25 cellular contexts compared by ENCODE assay signal in the genomic region with DNA sequence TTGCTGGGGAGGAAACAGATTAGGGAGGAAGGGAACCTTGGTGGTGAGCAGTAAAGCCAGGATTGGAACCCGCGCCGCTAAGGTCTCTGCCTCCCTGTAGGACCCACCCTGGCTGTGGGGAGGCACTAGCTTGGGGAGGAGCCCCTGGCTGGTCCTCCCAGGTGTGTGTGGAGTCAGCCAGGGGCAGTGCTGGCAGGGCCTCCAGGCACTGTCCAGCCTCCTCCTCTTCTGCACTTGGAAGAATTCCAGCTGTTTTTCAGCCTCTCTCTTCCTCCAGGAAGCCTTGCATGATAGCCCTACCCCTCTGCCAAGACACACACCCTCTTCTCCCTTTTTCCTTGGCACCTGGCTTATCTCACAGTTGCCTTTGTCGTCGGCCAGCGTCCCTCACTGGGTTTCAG. TPM values are rescaled to one million over a fixed set of nuclear protein-coding genes. Genes with fewer than 3 reads are reported as not detected.
DNase-seq lines count a peak whose midpoint lies in the region; ATAC-seq and TF ChIP-seq lines count a peak whose summit lies in the region.
"Had no signal": no experiment of that assay in that cellular context is flagged by ENCODE, and none has a peak within 500 bp of the region (broad histone marks: within the 10 kb centered on the region; RNA-seq: fewer than 3 reads in every experiment).

No MANE protein-coding gene starts in this region.

- H3K79me1 ChIP-seq in mesenchymal stem cell (replicated peaks; ENCODE audit: low read length, poor library complexity, severe bottlenecking): no peaks in the 10 kb centered on the region

- peak overlapping the region; percentile 95 to 99 for H2BK12ac ChIP-seq in mesenchymal stem cell (ENCODE audit: low read length in 2 of 2)

- peak overlapping the region in 1 of 2 experiments; percentile 37 for H3K23ac ChIP-seq in mesenchymal stem cell (ENCODE audit: low read length in 2 of 2)

- no peak overlapping the region for H3K4me3 Mint-ChIP-seq in T-helper 2 cell treated with Interferon-gamma antibody and Interleukin-4, amounts not matched to agents 5 μg/mL and 100 μg/mL, for 36 hours
- H3K4me3 Mint-ChIP-seq: activated naive CD8-positive, alpha-beta T cell treated with anti-CD3 and anti-CD28 coated beads, Interleukin-2, amount 10 ng/mL, durations not matched to agents 7 days and 5 days; activated T-cell treated with anti-CD3 and anti-CD28 coated beads, Interleukin-2, amount 50 U/mL, for 72 hours; CD14-positive monocyte had no signal

- DNase-seq in T-helper 2 cell treated with Interferon-gamma antibody and Interleukin-4, amounts not matched to agents 5 μg/mL and 100 μg/mL, for 36 hours (ENCODE audit: low spot score): no peak
- DNase-seq in T-helper 2 cell: no peak
- DNase-seq in body of pancreas: peak in 3 of 4 donors; percentile 49 to 62 (median 54)
- no peak for DNase-seq in mesenchymal stem cell
- peak; percentile 40 for DNase-seq in stomach
- no peak for DNase-seq in ecto neural progenitor cell (ENCODE audit: low spot score)
- DNase-seq in NCI-H2107 treated with DMSO at 0.1 percent for 48 hours (lab: John Stamatoyannopoulos, UW; ENCODE audit: unreplicated experiment): no peak
- DNase-seq: activated CD4-positive, CD25-positive, alpha-beta regulatory T cell; activated naive CD8-positive, alpha-beta T cell treated with anti-CD3 and anti-CD28 coated beads, Interleukin-2, amount 10 ng/mL, durations not matched to agents 7 days and 5 days; activated T-cell treated with anti-CD3 and anti-CD28 coated beads, Interleukin-2, amount 50 U/mL, for 72 hours; brain microvascular endothelial cell; dermis blood vessel endothelial cell; DND-41; MM.1S; NCI-H1694 treated with DMSO at 0.1 percent for 48 hours; NCI-H446 treated with DMSO at 0.1 percent for 48 hours; stimulated activated CD4-positive, alpha-beta T cell treated with anti-CD3 and anti-CD28 coated beads, Interleukin-12 subunit alpha, Interleukin-12 subunit beta, amount 100 ng/mL, for 4 hours; testis had no signal

- H2BK15ac ChIP-seq in mesenchymal stem cell (ENCODE audit: low read depth, poor library complexity, severe bottlenecking): peak overlapping the region; percentile 83

- H3K27ac ChIP-seq in body of pancreas (peak overlapping the region; percentile 50 to 82 (median 68)), mesenchymal stem cell (ENCODE audit: low read length, poor library complexity, severe bottlenecking) (no peak overlapping the region), stomach (peak overlapping the region in 4 of 5 donors; percentile 11 to 68 (median 44))
- H3K27ac ChIP-seq: brain microvascular endothelial cell, RWPE1, testis had no signal

- no peak for TF ChIP-seq EP300 in stomach (IDR thresholded peaks at IDR 0.05)

- no peak overlapping the region for H3K4me3 ChIP-seq in body of pancreas
- no peak overlapping the region for H3K4me3 ChIP-seq in mesenchymal stem cell (ENCODE audit: insufficient read depth in 1 of 2, low read depth in 1 of 2, low read length in 2 of 2)
- H3K4me3 ChIP-seq in stomach: no peak overlapping the region
- H3K4me3 ChIP-seq: testis had no signal

- ATAC-seq in body of pancreas (peak; percentile 26), HG02642 (IDR thresholded peaks at IDR 0.05; ENCODE audit: poor library complexity, unreplicated experiment) (no peak)
- ATAC-seq: activated T-cell treated with anti-CD3 and anti-CD28 coated beads, Interleukin-2, amount 50 U/mL, for 72 hours had no signal

- peak overlapping the region; percentile 45 for H4K8ac ChIP-seq in mesenchymal stem cell (ENCODE audit: low read length)

- no peak overlapping the region for H2BK5ac ChIP-seq in mesenchymal stem cell (ENCODE audit: low read depth, low read length, poor library complexity, severe bottlenecking)

- H3K27me3 ChIP-seq in body of pancreas (no peaks in the 10 kb centered on the region), mesenchymal stem cell (ENCODE audit: control insufficient read depth in 1 of 2, insufficient read depth in 1 of 2, low read length in 2 of 2) (peaks cover 10 to 47% of the 10 kb centered on the region in 2 experiments), stomach (peaks cover 0 to 33% (median 0%) of the 10 kb centered on the region in 3 donors)
- H3K27me3 ChIP-seq: testis had no signal

- TF ChIP-seq CTCF in body of pancreas (IDR thresholded peaks at IDR 0.05) (no peak), stomach (IDR thresholded peaks at IDR 0.05) (no peak)

- 32 to 40% methylated on average over 5 to 6 of the region's 6 CpGs for WGBS in body of pancreas, 2 donors
- WGBS in mesenchymal stem cell: 81% methylated on average over 6 of the region's 6 CpGs
- 56 to 82% (median 69%) methylated on average over 6 of the region's 6 CpGs for WGBS in stomach, 5 donors

- intact Hi-C loops in body of pancreas (cut with DNase I) (no loop called here), stomach (cut with DNase I; ENCODE audit: low total_unique reads) (no loop called here)

- H4K91ac ChIP-seq in mesenchymal stem cell (ENCODE audit: low read length): peak overlapping the region; percentile 99

- TF ChIP-seq POLR2A in body of pancreas (IDR thresholded peaks at IDR 0.05): no peak
- no peak for TF ChIP-seq POLR2A in stomach (IDR thresholded peaks at IDR 0.05)

- H2AK5ac ChIP-seq in mesenchymal stem cell (ENCODE audit: low read length, severe bottlenecking): peak overlapping the region; percentile 31

- H3K9me3 Mint-ChIP-seq in T-helper 2 cell treated with Interferon-gamma antibody and Interleukin-4, amounts not matched to agents 5 μg/mL and 100 μg/mL, for 36 hours: no peaks in the 10 kb centered on the region
- H3K9me3 Mint-ChIP-seq: activated naive CD8-positive, alpha-beta T cell treated with anti-CD3 and anti-CD28 coated beads, Interleukin-2, amount 10 ng/mL, durations not matched to agents 7 days and 5 days; activated T-cell treated with anti-CD3 and anti-CD28 coated beads, Interleukin-2, amount 50 U/mL, for 72 hours; CD14-positive monocyte had no signal

- peak overlapping the region; percentile 95 to 100 for H3K4ac ChIP-seq in mesenchymal stem cell (ENCODE audit: low read depth in 1 of 2, low read length in 2 of 2)

- peak overlapping the region; percentile 85 for H2BK120ac ChIP-seq in mesenchymal stem cell (ENCODE audit: low read depth, low read length)

- no peak overlapping the region for H2AFZ ChIP-seq in mesenchymal stem cell (ENCODE audit: low read depth, low read length)

- H3K9me3 ChIP-seq in body of pancreas: no peaks in the 10 kb centered on the region
- H3K9me3 ChIP-seq in mesenchymal stem cell (ENCODE audit: control insufficient read depth, low read length): no peaks in the 10 kb centered on the region
- H3K9me3 ChIP-seq in stomach: no peaks in the 10 kb centered on the region
- H3K9me3 ChIP-seq: testis had no signal

- H3K18ac ChIP-seq in mesenchymal stem cell (ENCODE audit: low read depth in 1 of 2, low read length in 2 of 2): peak overlapping the region; percentile 92 to 93

- peaks cover 1% of the 10 kb centered on the region for H3K36me3 Mint-ChIP-seq in T-helper 2 cell treated with Interferon-gamma antibody and Interleukin-4, amounts not matched to agents 5 μg/mL and 100 μg/mL, for 36 hours (ENCODE audit: low read depth)
- H3K36me3 Mint-ChIP-seq: activated naive CD8-positive, alpha-beta T cell treated with anti-CD3 and anti-CD28 coated beads, Interleukin-2, amount 10 ng/mL, durations not matched to agents 7 days and 5 days; CD14-positive monocyte had no signal

- H3K4me1 Mint-ChIP-seq in T-helper 2 cell treated with Interferon-gamma antibody and Interleukin-4, amounts not matched to agents 5 μg/mL and 100 μg/mL, for 36 hours (ENCODE audit: low read depth): peaks cover 16% of the 10 kb centered on the region

- peak overlapping the region; percentile 27 for H3K27ac Mint-ChIP-seq in T-helper 2 cell treated with Interferon-gamma antibody and Interleukin-4, amounts not matched to agents 5 μg/mL and 100 μg/mL, for 36 hours
- H3K27ac Mint-ChIP-seq: activated naive CD8-positive, alpha-beta T cell treated with anti-CD3 and anti-CD28 coated beads, Interleukin-2, amount 10 ng/mL, durations not matched to agents 7 days and 5 days; activated T-cell treated with anti-CD3 and anti-CD28 coated beads, Interleukin-2, amount 50 U/mL, for 72 hours; progenitor cell of endocrine pancreas had no signal

- H3K27me3 Mint-ChIP-seq in T-helper 2 cell treated with Interferon-gamma antibody and Interleukin-4, amounts not matched to agents 5 μg/mL and 100 μg/mL, for 36 hours (ENCODE audit: low read depth): no peaks in the 10 kb centered on the region

- H3K4me1 ChIP-seq in body of pancreas: peaks cover 19% of the 10 kb centered on the region
- H3K4me1 ChIP-seq in mesenchymal stem cell (ENCODE audit: control insufficient read depth, insufficient read depth, low read depth, low read length): peaks cover 58% of the 10 kb centered on the region
- peaks cover 10 to 53% (median 32%) of the 10 kb centered on the region in 4 donors for H3K4me1 ChIP-seq in stomach

- H3K9ac ChIP-seq in mesenchymal stem cell (ENCODE audit: low read length): no peak overlapping the region

- H3K4me2 ChIP-seq in mesenchymal stem cell (ENCODE audit: low read length, poor library complexity, severe bottlenecking): no peak overlapping the region

- H3K36me3 ChIP-seq in body of pancreas (replicated peaks in 1 of 2; ENCODE audit: insufficient read depth in 1 of 2, low read depth in 2 of 2) (no peaks in the 10 kb centered on the region), mesenchymal stem cell (ENCODE audit: control insufficient read depth in 1 of 2, insufficient read depth in 2 of 2, low read depth in 1 of 2, low read length in 2 of 2) (no peaks in the 10 kb centered on the region), stomach (no peaks in the 10 kb centered on the region)
- H3K36me3 ChIP-seq: brain microvascular endothelial cell had no signal

- peak overlapping the region in 1 of 2 experiments; percentile 91 for H3K14ac ChIP-seq in mesenchymal stem cell (ENCODE audit: low read length in 2 of 2)

RNA-seq across cellular contexts. Expression of gene TMEM235, which starts 34.8 kb away (rescaled TPM):
- not detected for total RNA-seq in body of pancreas
- not detected for polyA plus RNA-seq in mesenchymal stem cell (2013, experiment 1 of 2)
- not detected for polyA plus RNA-seq in mesenchymal stem cell (2013, experiment 2 of 2)
- total RNA-seq in stomach: not detected
- not detected for polyA plus RNA-seq in stomach
- total RNA-seq: activated naive CD8-positive, alpha-beta T cell treated with anti-CD3 and anti-CD28 coated beads, Interleukin-2, amount 10 ng/mL, durations not matched to agents 7 days and 5 days; activated T-cell treated with anti-CD3 and anti-CD28 coated beads, Interleukin-2, amount 50 U/mL, for 72 hours; epithelial cell of proximal tubule; frontal cortex; left lobe of liver; progenitor cell of endocrine pancreas; testis had no signal
- polyA plus RNA-seq: CD14-positive monocyte had no signal

RNA-seq across cellular contexts. Expression of gene BIRC5, which starts 52.2 kb away (rescaled TPM):
- total RNA-seq in body of pancreas (not detected), stomach (10 to 100 TPM in 1 of 5 donors, 1 to 10 TPM in 3, not detected in 1; 3.9 to 10.5 (median 5.4) TPM)
- polyA plus RNA-seq in mesenchymal stem cell (2013, experiment 1 of 2): 8.4 TPM
- polyA plus RNA-seq in mesenchymal stem cell (2013, experiment 2 of 2): 6.9 TPM
- 10 to 100 TPM in 2 of 3 donors, 1 to 10 TPM in 1; 3.4 to 10.3 (median 10.1) TPM for polyA plus RNA-seq in stomach
- polyA plus RNA-seq: CD14-positive monocyte had no signal

Comparison
In these comparisons a context has a peak if more than half of its experiments do, and no peak if none do; other contexts are left out.
1. DNase-seq: peak in body of pancreas (3 of 4) and stomach (single experiment); none in T-helper 2 cell treated with Interferon-gamma antibody and Interleukin-4, amounts not matched to agents 5 μg/mL and 100 μg/mL, for 36 hours (single experiment), T-helper 2 cell (0 of 5), mesenchymal stem cell (single experiment), ecto neural progenitor cell (single experiment) and NCI-H2107 treated with DMSO at 0.1 percent for 48 hours (single experiment).